ENCODE assay signal across 14 cellular contexts in genomic region chr14:39956372-39956771, GRCh38.
DNase-seq lines count a peak whose midpoint lies in the region; ATAC-seq, FAIRE-seq and TF ChIP-seq lines count a peak whose summit lies in the region.
"Had no signal": no experiment of that assay in that cellular context is flagged by ENCODE, and none has a peak within 500 bp of the region (broad histone marks: within the 10 kb centered on the region; RNA-seq: fewer than 3 reads in every experiment).

No MANE protein-coding gene starts in this region.

- RAD21 ChIA-PET in GM12878 (lab: Charles Lee; ENCODE audit: unreplicated experiment), result interaction anchor here (0.7 to 4.8 kb wide), 2 partner anchors 16 to 104 kb away, joined by 3 to 32 read pairs; no protein-coding TSS in a partner anchor

- H3K9me3 ChIP-seq in GM12878 (replicated peaks; ENCODE audit: control insufficient read depth, insufficient read depth, low read length), result no peaks in the 10 kb centered on the region

- no peaks in the 10 kb centered on the region for H4K20me1 ChIP-seq in GM12878 (ENCODE audit: control insufficient read depth, insufficient read depth)

- no peak for TF ChIP-seq CTCF in NB4 (IDR thresholded peaks at IDR 0.05; ENCODE audit: low read depth, low read length)
- peak in 2 of 3 experiments; percentile 23 to 36; a peak in 2 of 6 replicates for TF ChIP-seq CTCF in GM12878 (IDR thresholded peaks at IDR 0.05 in 2 of 3, conservative IDR thresholded peaks at IDR 0.05 in 1 of 3; ENCODE audit: control insufficient read depth in 2 of 3, extremely low read depth in 1 of 3, insufficient read depth in 1 of 3, low read depth in 3 of 3, low read length in 3 of 3)

- H3K9ac ChIP-seq in GM12878 (ENCODE audit: control insufficient read depth, insufficient read depth, low read length), result no peak overlapping the region

- POLR2A ChIA-PET in GM12878 (lab: Charles Lee), result no interaction called here

- TF ChIP-seq RAD21 in GM12878 (IDR thresholded peaks at IDR 0.05; ENCODE audit: insufficient read depth, low read depth, low read length), result peak; percentile 42

- SMC1A ChIA-PET in GM12878 (lab: Charles Lee; ENCODE audit: uncharacterized antibody, unreplicated experiment), result interaction anchor here (1.0 to 4.4 kb wide), 8 partner anchors 12 to 1645 kb away, joined by 3 to 44 read pairs (median 6); no protein-coding TSS in a partner anchor

- CTCF ChIA-PET in GM12878 (lab: Yijun Ruan, JAX), result interaction anchor here (1.2 to 4.5 kb wide), 7 partner anchors 10 to 1644 kb away, joined by 3 to 38 read pairs (median 4); no protein-coding TSS in a partner anchor

- intact Hi-C loops in GM12878 (cut with micrococcal nuclease; ENCODE audit: unreplicated experiment), result loop anchor here (10.0 kb wide), 2 partner anchors 382 to 428 kb away; no protein-coding TSS in a partner anchor

- H2AFZ ChIP-seq in GM12878 (ENCODE audit: control insufficient read depth, low read depth, low read length), result no peak overlapping the region

- ATAC-seq in GM12878 (peak; percentile 50), HG03139 (IDR thresholded peaks at IDR 0.05; ENCODE audit: unreplicated experiment) (no peak), GM18520 (IDR thresholded peaks at IDR 0.05; ENCODE audit: unreplicated experiment) (no peak)
- ATAC-seq: CD8-positive, alpha-beta T cell; WTC11 had no signal

- no peak overlapping the region for H3K4me2 ChIP-seq in GM12878 (ENCODE audit: control insufficient read depth, insufficient read depth)

- in situ Hi-C loops in GM12878 (cut with MboI), result no loop called here
- in situ Hi-C loops in G401 (cut with HindIII; ENCODE audit: low sequenced_read_pairs), result no loop called here

- peak; percentile 6 for DNase-seq in Ammon's horn (ENCODE audit: low spot score)
- DNase-seq in GM18507 (ENCODE audit: extremely low spot score, insufficient read length, low read depth), result no peak
- DNase-seq in NB4 (ENCODE audit: low read depth), result peak; percentile 24
- DNase-seq in GM12878 (ENCODE audit: low read depth, low spot score), result no peak
- no peak for DNase-seq in G401 (ENCODE audit: low spot score)
- no peak for DNase-seq in amniotic stem cell (lab: John Stamatoyannopoulos, UW)
- DNase-seq: activated naive CD4-positive, alpha-beta T cell treated with Interleukin-2 at 50 U/mL for 16 hours; CD8-positive, alpha-beta T cell; NCI-H187; stimulated activated naive CD4-positive, alpha-beta T cell had no signal

- H3K27ac ChIP-seq in GM12878 (ENCODE audit: control insufficient read depth, insufficient read depth), result no peak overlapping the region

- no peaks in the 10 kb centered on the region for H3K27me3 ChIP-seq in GM12878 (replicated peaks in 1 of 2; ENCODE audit: control insufficient read depth in 2 of 2, insufficient read depth in 2 of 2, low read length in 1 of 2)

- FAIRE-seq in GM18507 (lab: Jason Lieb, UNC) (peak; percentile 60), GM12878 (lab: Jason Lieb, UNC) (no peak)
- FAIRE-seq: urothelium cell line had no signal

- 86% methylated on average over 4 of the region's 4 CpGs for WGBS in GM12878 (ENCODE audit: insufficient coverage, insufficient replicate concordance, low lambda C conversion rate, missing lambda C conversion rate)

- no peak for TF ChIP-seq EP300 in GM12878 (IDR thresholded peaks at IDR 0.05; ENCODE audit: borderline replicate concordance in 1 of 2, control insufficient read depth in 1 of 2, low read depth in 2 of 2, low read length in 2 of 2)

- TF ChIP-seq POLR2A in NB4 (IDR thresholded peaks at IDR 0.05; ENCODE audit: extremely low read depth, insufficient read length), result no peak
- TF ChIP-seq POLR2A in GM12878 (IDR thresholded peaks at IDR 0.05; ENCODE audit: low read depth, low read length), result no peak

- no peaks in the 10 kb centered on the region for H3K4me1 ChIP-seq in GM12878 (ENCODE audit: control insufficient read depth, insufficient read depth, low read length)

- no peaks in the 10 kb centered on the region for H3K36me3 ChIP-seq in GM12878 (ENCODE audit: control insufficient read depth in 2 of 2, insufficient read depth in 2 of 2, low read length in 1 of 2)

- H3K4me3 ChIP-seq in NB4 (ENCODE audit: low read depth, low read length) (no peak overlapping the region), GM12878 (no peak overlapping the region)

- BruUV-seq in GM12878 (replicated peaks; lab: Mats Ljungman, UMichigan), result no TSS peak

- no peaks in the 10 kb centered on the region for H3K79me2 ChIP-seq in GM12878 (ENCODE audit: control insufficient read depth, insufficient read depth, low read length)

TF ChIP-seq in GM12878, 131 proteins besides CTCF, POLR2A, EP300 and RAD21:
- peak; percentile 90 for TF ChIP-seq ZNF24 (IDR thresholded peaks at IDR 0.05)
- peak; percentile 31; the same call in 1 of the 2 replicates for TF ChIP-seq SMC3 (IDR thresholded peaks at IDR 0.05; ENCODE audit: borderline replicate concordance, low read length)
- TF ChIP-seq MTA3 (IDR thresholded peaks at IDR 0.05; ENCODE audit: borderline replicate concordance, low read length), result no peak

Comparison
In these comparisons a context has a peak if more than half of its experiments do, and no peak if none do; other contexts are left out.
1. DNase-seq: peak in Ammon's horn (single experiment) and NB4 (single experiment); none in GM18507 (single experiment), GM12878 (single experiment), G401 (single experiment) and amniotic stem cell (single experiment).